1 cellular context compared by ENCODE assay signal in genomic region chr22:31290494-31291402, GRCh38.
TF ChIP-seq lines count a peak whose summit lies in the region.

No MANE protein-coding gene starts in this region.

TF ChIP-seq in HepG2, 621 proteins besides CTCF, POLR2A, EP300 and RAD21 (continued from another document and continues in another):
- peak; percentile 54 for TF ChIP-seq PAXIP1 (CRISPR knock-in tag; conservative IDR thresholded peaks at IDR 0.05)
- peak; percentile 82 for TF ChIP-seq HNRNPLL (IDR thresholded peaks at IDR 0.05; ENCODE audit: low read depth, low read length, poor library complexity, severe bottlenecking)
- peak; percentile 21; the same call in 1 of the 2 replicates for TF ChIP-seq FOSL1 (CRISPR knock-in tag; IDR thresholded peaks at IDR 0.05; ENCODE audit: borderline replicate concordance)
- TF ChIP-seq YY1 (IDR thresholded peaks at IDR 0.05; ENCODE audit: insufficient read depth, insufficient replicate concordance, low read depth, low read length), result no peak
- TF ChIP-seq IRF2 (CRISPR knock-in tag; IDR thresholded peaks at IDR 0.05), result peak; percentile 12; the same call in 1 of the 2 replicates
- 0 out of 2 replicates have a peak, but pooled peaks have one; percentile 31 for TF ChIP-seq ZBTB7B (CRISPR knock-in tag; IDR thresholded peaks at IDR 0.05)
- TF ChIP-seq ATRX (CRISPR knock-in tag; IDR thresholded peaks at IDR 0.05; ENCODE audit: borderline replicate concordance), result no peak
- no peak for TF ChIP-seq TBL1XR1 (IDR thresholded peaks at IDR 0.05; ENCODE audit: borderline replicate concordance, low read length, partially characterized antibody)
- TF ChIP-seq ZNF646 (CRISPR knock-in tag; IDR thresholded peaks at IDR 0.05), result 0 out of 2 replicates have a peak, but pooled peaks have one; percentile 55
- peak; percentile 63 for TF ChIP-seq POLR2G (IDR thresholded peaks at IDR 0.05; ENCODE audit: low read depth, low read length)
- no peak for TF ChIP-seq ZNF510 (CRISPR knock-in tag; IDR thresholded peaks at IDR 0.05; ENCODE audit: low read depth)
- TF ChIP-seq DNMT1 (CRISPR knock-in tag; IDR thresholded peaks at IDR 0.05), result peak; percentile 86
- no peak for TF ChIP-seq FOXM1 (CRISPR knock-in tag; IDR thresholded peaks at IDR 0.05)
- TF ChIP-seq ZBTB10 (CRISPR knock-in tag; IDR thresholded peaks at IDR 0.05; ENCODE audit: borderline replicate concordance), result peak; percentile 68; the same call in 1 of the 2 replicates
- TF ChIP-seq BORCS8-MEF2B (CRISPR knock-in tag; IDR thresholded peaks at IDR 0.05), result peak; percentile 86
- TF ChIP-seq HNF4G (IDR thresholded peaks at IDR 0.05; ENCODE audit: borderline replicate concordance, low read depth, low read length), result no peak
- TF ChIP-seq HNF4G (CRISPR knock-in tag; IDR thresholded peaks at IDR 0.05; ENCODE audit: borderline replicate concordance, low read depth), result no peak; the same call in none of the 2 replicates
- peak; percentile 98 for TF ChIP-seq IRF9 (CRISPR knock-in tag; IDR thresholded peaks at IDR 0.05; ENCODE audit: borderline replicate concordance)
- TF ChIP-seq ATF1 (CRISPR knock-in tag; IDR thresholded peaks at IDR 0.05), result no peak
- TF ChIP-seq ZNF549 (CRISPR knock-in tag; IDR thresholded peaks at IDR 0.05), result 0 out of 2 replicates have a peak, but pooled peaks have one; percentile 50
- TF ChIP-seq ZNF704 (CRISPR knock-in tag; IDR thresholded peaks at IDR 0.05; ENCODE audit: borderline replicate concordance), result peak; percentile 91; the same call in 1 of the 2 replicates
- TF ChIP-seq ZHX2 (IDR thresholded peaks at IDR 0.05; ENCODE audit: low read depth), result no peak
- TF ChIP-seq ZHX2 (CRISPR knock-in tag; IDR thresholded peaks at IDR 0.05; ENCODE audit: borderline replicate concordance), result peak; percentile 82; the same call in 1 of the 2 replicates
- TF ChIP-seq KDM4B (CRISPR knock-in tag; IDR thresholded peaks at IDR 0.05), result no peak
- TF ChIP-seq RARG (CRISPR knock-in tag; IDR thresholded peaks at IDR 0.05; ENCODE audit: low read depth), result no peak
- TF ChIP-seq ZNF597 (CRISPR knock-in tag; IDR thresholded peaks at IDR 0.05), result no peak
- no peak for TF ChIP-seq ZNF512B (CRISPR knock-in tag; IDR thresholded peaks at IDR 0.05; ENCODE audit: borderline replicate concordance)
